In genomic region chr2:221002101-221002500, GRCh38 we compare ENCODE assay signal across 27 cellular contexts.
"Had no signal": no experiment of that assay in that cellular context is flagged by ENCODE, and none has a peak within 500 bp of the region (broad histone marks: within the 10 kb centered on the region; RNA-seq: fewer than 3 reads in every experiment).

No MANE protein-coding gene starts in this region.

- ATAC-seq: naive thymus-derived CD4-positive, alpha-beta T cell; natural killer cell; psoas muscle; right cardiac atrium; sciatic nerve; stimulated activated effector memory CD8-positive, alpha-beta T cell treated with anti-CD3 and anti-CD28 coated beads, Interleukin-12 subunit alpha, Interleukin-12 subunit beta, amount 100 ng/mL, for 72 hours; stimulated activated naive B cell treated with anti-CD40 and anti-IgM and Interleukin-4, amounts not matched to agents 10 μg/mL and 1 μg/mL and 100 μg/mL, for 72 hours had no signal

- H3K4me2 ChIP-seq: neural progenitor cell, smooth muscle cell had no signal

- H3K79me2 ChIP-seq: parathyroid adenoma had no signal

- H3K27ac ChIP-seq: neural progenitor cell, ovary, parathyroid adenoma, psoas muscle, skin epidermis, spleen, stomach, thoracic aorta, thyroid gland, tibial nerve, upper lobe of left lung, vagina had no signal

- H3K36me3 ChIP-seq: neural progenitor cell, ovary, spleen, stomach, thoracic aorta, thyroid gland, tibial nerve, upper lobe of left lung, vagina had no signal

- H3K4me1 ChIP-seq: neural progenitor cell, parathyroid adenoma, psoas muscle, spleen, stomach, thyroid gland, tibial nerve, upper lobe of left lung, vagina had no signal

- H3K9ac ChIP-seq: neural progenitor cell, parathyroid adenoma had no signal

- H3K27me3 ChIP-seq: neural progenitor cell, ovary, spleen, stomach, thyroid gland, tibial nerve, upper lobe of left lung, vagina had no signal

- H3K4me3 ChIP-seq: neural progenitor cell, ovary, psoas muscle, skin epidermis, smooth muscle cell, spleen, stomach, thoracic aorta, thyroid gland, tibial nerve, upper lobe of left lung, vagina had no signal

- FAIRE-seq: urothelium cell line had no signal

- DNase-seq: naive thymus-derived CD4-positive, alpha-beta T cell; natural killer cell; occipital lobe; ovary; posterior cingulate gyrus; psoas muscle; right cardiac atrium; spleen; stimulated activated CD4-positive, alpha-beta T cell treated with anti-CD3 and anti-CD28 coated beads, Interleukin-12 subunit alpha, Interleukin-12 subunit beta, amount 100 ng/mL, for 4 hours; stimulated activated CD4-positive, alpha-beta T cell treated with anti-CD3 and anti-CD28 coated beads, Interleukin-1b, Interleukin-23, amount 100 ng/mL, for 48 hours; stimulated activated CD4-positive, alpha-beta T cell treated with anti-CD3 and anti-CD28 coated beads, Interleukin-4, amount 100 ng/mL, for 24 hours; stimulated activated naive B cell treated with anti-CD40 and anti-IgM and Interleukin-4, amounts not matched to agents 10 μg/mL and 1 μg/mL and 100 μg/mL, for 72 hours; stimulated activated naive CD4-positive, alpha-beta T cell treated with Interleukin-2 at 50 U/mL for 16 hours; stomach; thyroid gland; trophoblast cell; upper lobe of left lung had no signal

- H2AFZ ChIP-seq: neural progenitor cell, parathyroid adenoma had no signal

- H3K9me3 ChIP-seq: ovary, psoas muscle, spleen, stomach, thoracic aorta, thyroid gland, tibial nerve, upper lobe of left lung, vagina had no signal
